In the genomic region with DNA sequence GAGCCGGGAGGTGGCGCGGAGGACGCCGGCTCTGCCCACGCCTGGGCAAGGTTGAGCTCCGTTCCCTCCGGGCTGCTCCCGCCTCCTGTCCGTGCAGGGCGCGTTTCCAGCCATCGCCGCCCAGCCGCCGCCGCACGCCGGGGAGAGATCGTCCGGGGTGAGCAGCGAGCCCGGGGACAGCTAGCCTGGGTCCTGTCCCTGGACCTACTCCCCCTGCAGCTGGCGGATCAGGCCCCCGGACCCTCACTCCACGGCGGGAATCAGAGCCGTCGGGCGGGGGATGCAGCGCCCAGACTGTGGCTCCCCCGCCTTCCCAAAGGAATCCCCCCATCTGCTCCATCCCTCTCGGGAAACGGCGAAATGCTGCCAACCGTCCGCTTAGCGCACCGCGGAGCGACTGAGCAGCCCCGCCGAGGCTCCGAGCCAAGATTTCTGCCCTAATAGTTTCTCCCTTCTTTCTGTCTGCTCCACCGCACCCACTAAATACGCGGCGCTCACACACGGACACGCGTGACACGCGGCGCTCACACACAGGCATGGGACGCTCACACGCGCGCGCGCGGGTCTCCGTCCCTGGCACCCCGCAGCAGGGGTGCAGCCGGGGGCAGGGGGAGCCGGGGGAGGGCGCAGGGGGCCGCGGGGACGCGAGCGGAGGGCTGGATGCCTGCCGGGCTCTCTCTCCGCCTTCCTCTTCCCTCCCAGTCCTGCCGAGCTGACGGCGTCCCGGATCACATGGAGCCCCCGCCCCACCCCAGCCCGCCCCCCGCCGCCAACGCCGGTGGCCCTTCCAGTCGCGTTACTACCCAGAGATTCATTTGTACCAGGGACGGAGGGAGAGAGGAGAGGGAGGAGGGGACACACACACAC, we compare ENCODE assay signal across 8 cellular contexts. TPM values are rescaled to one million over a fixed set of nuclear protein-coding genes. Genes with fewer than 3 reads are reported as not detected.
A peak's percentile ranks its signal among the peaks of the same experiment; 100 is the strongest.
DNase-seq lines count a peak whose midpoint lies in the region; ATAC-seq and TF ChIP-seq lines count a peak whose summit lies in the region.

A gene (plus strand): TSS at position 814 of the 867 bp plus-strand sequence. CDS start 19,918 bp downstream, outside the sequence.

- in situ Hi-C loops in ACHN (cut with HindIII; ENCODE audit: low pct_ligation_motif_present, low pct_unique_long_range_greater_than_20kb, low sequenced_read_pairs), result no loop called here

- peaks cover 8% of the 10 kb centered on the region for H3K4me1 ChIP-seq in neuron (ENCODE audit: insufficient read depth, low read length)

- H3K9me3 Mint-ChIP-seq in WTC11, result no peaks in the 10 kb centered on the region

- ATAC-seq in WTC11 (peak; percentile 41), GM18873 (IDR thresholded peaks at IDR 0.05; ENCODE audit: low FRiP score, unreplicated experiment) (no peak), GM21529 (IDR thresholded peaks at IDR 0.05; ENCODE audit: unreplicated experiment) (no peak)

- peak within 1 kb of the TSS; percentile 50 for H2AFZ ChIP-seq in neuron (ENCODE audit: low read depth, low read length)

- no peaks in the 10 kb centered on the region for H3K9me3 ChIP-seq in neuron (ENCODE audit: low read length)

- POLR2A ChIA-PET in WTC11 (lab: Charles Lee), result interaction anchor here (0.6 to 1.9 kb wide), 2 partner anchors 11 to 304 kb away, joined by 3 to 8 read pairs; no protein-coding TSS in a partner anchor

- no peak within 1 kb of the TSS for H3K27ac Mint-ChIP-seq in WTC11

- TF ChIP-seq CTCF in WTC11 (IDR thresholded peaks at IDR 0.05) (no peak), fibroblast of the aortic adventitia (IDR thresholded peaks at IDR 0.05; ENCODE audit: insufficient read depth, low read length) (no peak)

- no peaks in the 10 kb centered on the region for H3K36me3 ChIP-seq in neuron (ENCODE audit: insufficient read depth, low read length)

- H3K36me3 Mint-ChIP-seq in WTC11, result no peaks in the 10 kb centered on the region

- H3K4me1 Mint-ChIP-seq in WTC11, result peaks cover 42% of the 10 kb centered on the region

- CTCF ChIA-PET in WTC11 (lab: Charles Lee), result interaction anchor here (0.7 to 10.8 kb wide), 8 partner anchors 9 to 733 kb away, joined by 3 to 245 read pairs (median 4); no protein-coding TSS in a partner anchor

- peak; percentile 65 for DNase-seq in NCI-H82 (lab: John Stamatoyannopoulos, UW)
- DNase-seq in NCI-H82 treated with DMSO at 0.1 percent for 48 hours (lab: John Stamatoyannopoulos, UW; ENCODE audit: unreplicated experiment), result no peak
- DNase-seq in WTC11 (ENCODE audit: low spot score), result peak; percentile 56
- DNase-seq in fibroblast of the aortic adventitia (ENCODE audit: low read depth), result peak; percentile 30
- no peak for DNase-seq in ACHN

- H3K4me3 ChIP-seq in fibroblast of the aortic adventitia (ENCODE audit: low read depth, low read length) (peak within 1 kb of the TSS; percentile 60), neuron (ENCODE audit: low read length) (peak within 1 kb of the TSS; percentile 49)

- peaks cover 95% of the 10 kb centered on the region for H3K27me3 Mint-ChIP-seq in WTC11 (ENCODE audit: low read depth)

- H3K4me3 Mint-ChIP-seq in WTC11, result peak within 1 kb of the TSS; percentile 77

- peaks cover 30% of the 10 kb centered on the region for H3K27me3 ChIP-seq in neuron (ENCODE audit: insufficient read depth, low read length)

TF ChIP-seq in WTC11, 78 proteins besides CTCF, POLR2A, EP300 and RAD21:
- TF ChIP-seq, protein P1, sequence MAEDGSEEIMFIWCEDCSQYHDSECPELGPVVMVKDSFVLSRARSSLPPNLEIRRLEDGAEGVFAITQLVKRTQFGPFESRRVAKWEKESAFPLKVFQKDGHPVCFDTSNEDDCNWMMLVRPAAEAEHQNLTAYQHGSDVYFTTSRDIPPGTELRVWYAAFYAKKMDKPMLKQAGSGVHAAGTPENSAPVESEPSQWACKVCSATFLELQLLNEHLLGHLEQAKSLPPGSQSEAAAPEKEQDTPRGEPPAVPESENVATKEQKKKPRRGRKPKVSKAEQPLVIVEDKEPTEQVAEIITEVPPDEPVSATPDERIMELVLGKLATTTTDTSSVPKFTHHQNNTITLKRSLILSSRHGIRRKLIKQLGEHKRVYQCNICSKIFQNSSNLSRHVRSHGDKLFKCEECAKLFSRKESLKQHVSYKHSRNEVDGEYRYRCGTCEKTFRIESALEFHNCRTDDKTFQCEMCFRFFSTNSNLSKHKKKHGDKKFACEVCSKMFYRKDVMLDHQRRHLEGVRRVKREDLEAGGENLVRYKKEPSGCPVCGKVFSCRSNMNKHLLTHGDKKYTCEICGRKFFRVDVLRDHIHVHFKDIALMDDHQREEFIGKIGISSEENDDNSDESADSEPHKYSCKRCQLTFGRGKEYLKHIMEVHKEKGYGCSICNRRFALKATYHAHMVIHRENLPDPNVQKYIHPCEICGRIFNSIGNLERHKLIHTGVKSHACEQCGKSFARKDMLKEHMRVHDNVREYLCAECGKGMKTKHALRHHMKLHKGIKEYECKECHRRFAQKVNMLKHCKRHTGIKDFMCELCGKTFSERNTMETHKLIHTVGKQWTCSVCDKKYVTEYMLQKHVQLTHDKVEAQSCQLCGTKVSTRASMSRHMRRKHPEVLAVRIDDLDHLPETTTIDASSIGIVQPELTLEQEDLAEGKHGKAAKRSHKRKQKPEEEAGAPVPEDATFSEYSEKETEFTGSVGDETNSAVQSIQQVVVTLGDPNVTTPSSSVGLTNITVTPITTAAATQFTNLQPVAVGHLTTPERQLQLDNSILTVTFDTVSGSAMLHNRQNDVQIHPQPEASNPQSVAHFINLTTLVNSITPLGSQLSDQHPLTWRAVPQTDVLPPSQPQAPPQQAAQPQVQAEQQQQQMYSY (CRISPR knock-in tag; IDR thresholded peaks at IDR 0.05), result peak; percentile 20; the same call in 1 of the 2 replicates
- TF ChIP-seq ZBTB21 (CRISPR knock-in tag; IDR thresholded peaks at IDR 0.05; ENCODE audit: borderline replicate concordance) (peak; percentile 14; the same call in 1 of the 2 replicates), EMX1 (CRISPR knock-in tag; IDR thresholded peaks at IDR 0.05) (no peak), HMGA2 (CRISPR knock-in tag; IDR thresholded peaks at IDR 0.05) (no peak), ZNF219 (CRISPR knock-in tag; IDR thresholded peaks at IDR 0.05; ENCODE audit: borderline replicate concordance) (peak; percentile 69; the same call in 1 of the 2 replicates), TEAD1 (CRISPR knock-in tag; IDR thresholded peaks at IDR 0.05) (0 out of 2 replicates have a peak, but pooled peaks have one; percentile 33), NFYB (CRISPR knock-in tag; conservative IDR thresholded peaks at IDR 0.05; ENCODE audit: low read depth) (no peak), KAT7 (CRISPR knock-in tag; IDR thresholded peaks at IDR 0.05; ENCODE audit: borderline replicate concordance) (0 out of 2 replicates have a peak, but pooled peaks have one; percentile 94), FOXP1 (CRISPR knock-in tag; IDR thresholded peaks at IDR 0.05; ENCODE audit: borderline replicate concordance) (peak; percentile 71; the same call in 1 of the 2 replicates)
- TF ChIP-seq, protein P2, sequence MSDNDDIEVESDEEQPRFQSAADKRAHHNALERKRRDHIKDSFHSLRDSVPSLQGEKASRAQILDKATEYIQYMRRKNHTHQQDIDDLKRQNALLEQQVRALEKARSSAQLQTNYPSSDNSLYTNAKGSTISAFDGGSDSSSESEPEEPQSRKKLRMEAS (CRISPR knock-in tag; IDR thresholded peaks at IDR 0.05), result peak; percentile 46; the same call in 1 of the 2 replicates
- TF ChIP-seq, protein P3, sequence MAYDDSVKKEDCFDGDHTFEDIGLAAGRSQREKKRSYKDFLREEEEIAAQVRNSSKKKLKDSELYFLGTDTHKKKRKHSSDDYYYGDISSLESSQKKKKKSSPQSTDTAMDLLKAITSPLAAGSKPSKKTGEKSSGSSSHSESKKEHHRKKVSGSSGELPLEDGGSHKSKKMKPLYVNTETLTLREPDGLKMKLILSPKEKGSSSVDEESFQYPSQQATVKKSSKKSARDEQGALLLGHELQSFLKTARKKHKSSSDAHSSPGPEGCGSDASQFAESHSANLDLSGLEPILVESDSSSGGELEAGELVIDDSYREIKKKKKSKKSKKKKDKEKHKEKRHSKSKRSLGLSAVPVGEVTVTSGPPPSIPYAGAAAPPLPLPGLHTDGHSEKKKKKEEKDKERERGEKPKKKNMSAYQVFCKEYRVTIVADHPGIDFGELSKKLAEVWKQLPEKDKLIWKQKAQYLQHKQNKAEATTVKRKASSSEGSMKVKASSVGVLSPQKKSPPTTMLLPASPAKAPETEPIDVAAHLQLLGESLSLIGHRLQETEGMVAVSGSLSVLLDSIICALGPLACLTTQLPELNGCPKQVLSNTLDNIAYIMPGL (CRISPR knock-in tag; IDR thresholded peaks at IDR 0.05), result peak; percentile 68; the same call in 1 of the 2 replicates
- TF ChIP-seq, protein P4, sequence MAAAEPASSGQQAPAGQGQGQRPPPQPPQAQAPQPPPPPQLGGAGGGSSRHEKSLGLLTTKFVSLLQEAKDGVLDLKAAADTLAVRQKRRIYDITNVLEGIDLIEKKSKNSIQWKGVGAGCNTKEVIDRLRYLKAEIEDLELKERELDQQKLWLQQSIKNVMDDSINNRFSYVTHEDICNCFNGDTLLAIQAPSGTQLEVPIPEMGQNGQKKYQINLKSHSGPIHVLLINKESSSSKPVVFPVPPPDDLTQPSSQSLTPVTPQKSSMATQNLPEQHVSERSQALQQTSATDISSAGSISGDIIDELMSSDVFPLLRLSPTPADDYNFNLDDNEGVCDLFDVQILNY (CRISPR knock-in tag; IDR thresholded peaks at IDR 0.05), result peak; percentile 53; the same call in 1 of the 2 replicates

RNA-seq across cellular contexts. Expression of the gene that starts here (rescaled TPM):
- total RNA-seq in WTC11 (2021) (0.09 to 0.23 TPM (median 0.22 TPM) in 3 replicates), fibroblast of the aortic adventitia (ENCODE audit: low replicate concordance) (0.09 TPM in 1 of 2 replicates, not detected in the other)

Comparison
In these comparisons a context has a peak if more than half of its experiments do, and no peak if none do; other contexts are left out.
1. Peak in DNase-seq and ATAC-seq in WTC11; RNA of the gene not detected or under 1 TPM.
2. Peak in DNase-seq and H3K4me3 ChIP-seq in fibroblast of the aortic adventitia; RNA of the gene not detected or under 1 TPM.